ENCODE assay signal across 1 cellular context in the genomic region with DNA sequence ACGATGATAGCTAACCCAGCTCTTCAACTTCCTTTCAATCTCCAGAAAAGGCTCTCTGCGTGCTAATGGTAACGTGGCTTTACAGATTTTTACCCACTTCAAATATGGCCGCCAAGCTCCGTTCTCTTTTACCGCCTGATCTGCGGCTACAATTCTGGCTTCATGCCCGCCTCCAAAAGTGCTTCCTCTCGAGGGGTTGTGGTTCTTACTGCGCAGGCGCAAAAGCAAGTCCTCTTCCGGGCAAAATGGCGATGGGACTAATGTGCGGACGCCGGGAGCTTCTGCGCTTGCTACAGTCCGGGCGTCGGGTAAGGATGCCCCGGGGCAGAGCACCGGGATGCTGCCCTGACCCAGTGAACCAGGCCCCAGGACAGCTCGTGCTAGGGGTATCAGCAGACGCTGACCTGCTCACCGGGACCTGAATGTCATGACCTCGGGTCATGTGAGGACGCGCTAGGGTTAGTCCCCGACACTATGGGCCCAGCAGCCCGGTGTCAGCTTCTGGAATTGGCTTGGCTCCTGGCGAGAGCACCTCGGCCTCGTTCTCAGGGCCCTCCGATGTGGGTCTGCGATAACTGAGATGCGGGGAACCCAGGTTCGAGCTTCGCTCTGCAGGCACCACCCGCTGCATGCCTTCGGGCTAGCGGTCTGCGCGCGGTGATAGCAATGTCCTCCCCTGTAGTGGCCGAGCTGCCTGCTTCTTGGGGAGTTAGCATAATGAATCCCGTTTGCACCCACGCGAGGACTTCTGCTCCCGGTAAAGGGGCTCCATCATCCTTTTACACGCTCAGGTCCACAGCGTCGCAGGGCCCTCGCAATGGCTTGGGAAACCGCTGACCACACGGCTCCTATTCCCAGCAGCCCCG.
TF ChIP-seq lines count a peak whose summit lies in the region.

A gene (plus strand): TSS at position 232 of the 866 bp plus-strand sequence. CDS start 14 bp downstream, at position 246.

TF ChIP-seq in GM23338, 12 proteins besides CTCF, POLR2A, EP300 and RAD21 (continued from another document):
- TF ChIP-seq, protein P1, sequence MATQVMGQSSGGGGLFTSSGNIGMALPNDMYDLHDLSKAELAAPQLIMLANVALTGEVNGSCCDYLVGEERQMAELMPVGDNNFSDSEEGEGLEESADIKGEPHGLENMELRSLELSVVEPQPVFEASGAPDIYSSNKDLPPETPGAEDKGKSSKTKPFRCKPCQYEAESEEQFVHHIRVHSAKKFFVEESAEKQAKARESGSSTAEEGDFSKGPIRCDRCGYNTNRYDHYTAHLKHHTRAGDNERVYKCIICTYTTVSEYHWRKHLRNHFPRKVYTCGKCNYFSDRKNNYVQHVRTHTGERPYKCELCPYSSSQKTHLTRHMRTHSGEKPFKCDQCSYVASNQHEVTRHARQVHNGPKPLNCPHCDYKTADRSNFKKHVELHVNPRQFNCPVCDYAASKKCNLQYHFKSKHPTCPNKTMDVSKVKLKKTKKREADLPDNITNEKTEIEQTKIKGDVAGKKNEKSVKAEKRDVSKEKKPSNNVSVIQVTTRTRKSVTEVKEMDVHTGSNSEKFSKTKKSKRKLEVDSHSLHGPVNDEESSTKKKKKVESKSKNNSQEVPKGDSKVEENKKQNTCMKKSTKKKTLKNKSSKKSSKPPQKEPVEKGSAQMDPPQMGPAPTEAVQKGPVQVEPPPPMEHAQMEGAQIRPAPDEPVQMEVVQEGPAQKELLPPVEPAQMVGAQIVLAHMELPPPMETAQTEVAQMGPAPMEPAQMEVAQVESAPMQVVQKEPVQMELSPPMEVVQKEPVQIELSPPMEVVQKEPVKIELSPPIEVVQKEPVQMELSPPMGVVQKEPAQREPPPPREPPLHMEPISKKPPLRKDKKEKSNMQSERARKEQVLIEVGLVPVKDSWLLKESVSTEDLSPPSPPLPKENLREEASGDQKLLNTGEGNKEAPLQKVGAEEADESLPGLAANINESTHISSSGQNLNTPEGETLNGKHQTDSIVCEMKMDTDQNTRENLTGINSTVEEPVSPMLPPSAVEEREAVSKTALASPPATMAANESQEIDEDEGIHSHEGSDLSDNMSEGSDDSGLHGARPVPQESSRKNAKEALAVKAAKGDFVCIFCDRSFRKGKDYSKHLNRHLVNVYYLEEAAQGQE (IDR thresholded peaks at IDR 0.05; ENCODE audit: unreplicated experiment) = no peak
- TF ChIP-seq STAT1 (IDR thresholded peaks at IDR 0.05; ENCODE audit: unreplicated experiment) (no peak), ZNF114 (CRISPR knock-in tag; IDR thresholded peaks at IDR 0.05) (no peak), ZNF331 (CRISPR knock-in tag; IDR thresholded peaks at IDR 0.05; ENCODE audit: low read depth) (no peak), JUNB (IDR thresholded peaks at IDR 0.05; ENCODE audit: unreplicated experiment) (no peak), POLR2AphosphoS5 (IDR thresholded peaks at IDR 0.05; ENCODE audit: low read depth) (peak; percentile 64; the same call in 1 of the 2 replicates), CREB1 (CRISPR knock-in tag; IDR thresholded peaks at IDR 0.05; ENCODE audit: low read depth) (no peak)
- TF ChIP-seq, protein P2, sequence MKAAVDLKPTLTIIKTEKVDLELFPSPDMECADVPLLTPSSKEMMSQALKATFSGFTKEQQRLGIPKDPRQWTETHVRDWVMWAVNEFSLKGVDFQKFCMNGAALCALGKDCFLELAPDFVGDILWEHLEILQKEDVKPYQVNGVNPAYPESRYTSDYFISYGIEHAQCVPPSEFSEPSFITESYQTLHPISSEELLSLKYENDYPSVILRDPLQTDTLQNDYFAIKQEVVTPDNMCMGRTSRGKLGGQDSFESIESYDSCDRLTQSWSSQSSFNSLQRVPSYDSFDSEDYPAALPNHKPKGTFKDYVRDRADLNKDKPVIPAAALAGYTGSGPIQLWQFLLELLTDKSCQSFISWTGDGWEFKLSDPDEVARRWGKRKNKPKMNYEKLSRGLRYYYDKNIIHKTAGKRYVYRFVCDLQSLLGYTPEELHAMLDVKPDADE (IDR thresholded peaks at IDR 0.05) = peak; percentile 77
- TF ChIP-seq, protein P3, sequence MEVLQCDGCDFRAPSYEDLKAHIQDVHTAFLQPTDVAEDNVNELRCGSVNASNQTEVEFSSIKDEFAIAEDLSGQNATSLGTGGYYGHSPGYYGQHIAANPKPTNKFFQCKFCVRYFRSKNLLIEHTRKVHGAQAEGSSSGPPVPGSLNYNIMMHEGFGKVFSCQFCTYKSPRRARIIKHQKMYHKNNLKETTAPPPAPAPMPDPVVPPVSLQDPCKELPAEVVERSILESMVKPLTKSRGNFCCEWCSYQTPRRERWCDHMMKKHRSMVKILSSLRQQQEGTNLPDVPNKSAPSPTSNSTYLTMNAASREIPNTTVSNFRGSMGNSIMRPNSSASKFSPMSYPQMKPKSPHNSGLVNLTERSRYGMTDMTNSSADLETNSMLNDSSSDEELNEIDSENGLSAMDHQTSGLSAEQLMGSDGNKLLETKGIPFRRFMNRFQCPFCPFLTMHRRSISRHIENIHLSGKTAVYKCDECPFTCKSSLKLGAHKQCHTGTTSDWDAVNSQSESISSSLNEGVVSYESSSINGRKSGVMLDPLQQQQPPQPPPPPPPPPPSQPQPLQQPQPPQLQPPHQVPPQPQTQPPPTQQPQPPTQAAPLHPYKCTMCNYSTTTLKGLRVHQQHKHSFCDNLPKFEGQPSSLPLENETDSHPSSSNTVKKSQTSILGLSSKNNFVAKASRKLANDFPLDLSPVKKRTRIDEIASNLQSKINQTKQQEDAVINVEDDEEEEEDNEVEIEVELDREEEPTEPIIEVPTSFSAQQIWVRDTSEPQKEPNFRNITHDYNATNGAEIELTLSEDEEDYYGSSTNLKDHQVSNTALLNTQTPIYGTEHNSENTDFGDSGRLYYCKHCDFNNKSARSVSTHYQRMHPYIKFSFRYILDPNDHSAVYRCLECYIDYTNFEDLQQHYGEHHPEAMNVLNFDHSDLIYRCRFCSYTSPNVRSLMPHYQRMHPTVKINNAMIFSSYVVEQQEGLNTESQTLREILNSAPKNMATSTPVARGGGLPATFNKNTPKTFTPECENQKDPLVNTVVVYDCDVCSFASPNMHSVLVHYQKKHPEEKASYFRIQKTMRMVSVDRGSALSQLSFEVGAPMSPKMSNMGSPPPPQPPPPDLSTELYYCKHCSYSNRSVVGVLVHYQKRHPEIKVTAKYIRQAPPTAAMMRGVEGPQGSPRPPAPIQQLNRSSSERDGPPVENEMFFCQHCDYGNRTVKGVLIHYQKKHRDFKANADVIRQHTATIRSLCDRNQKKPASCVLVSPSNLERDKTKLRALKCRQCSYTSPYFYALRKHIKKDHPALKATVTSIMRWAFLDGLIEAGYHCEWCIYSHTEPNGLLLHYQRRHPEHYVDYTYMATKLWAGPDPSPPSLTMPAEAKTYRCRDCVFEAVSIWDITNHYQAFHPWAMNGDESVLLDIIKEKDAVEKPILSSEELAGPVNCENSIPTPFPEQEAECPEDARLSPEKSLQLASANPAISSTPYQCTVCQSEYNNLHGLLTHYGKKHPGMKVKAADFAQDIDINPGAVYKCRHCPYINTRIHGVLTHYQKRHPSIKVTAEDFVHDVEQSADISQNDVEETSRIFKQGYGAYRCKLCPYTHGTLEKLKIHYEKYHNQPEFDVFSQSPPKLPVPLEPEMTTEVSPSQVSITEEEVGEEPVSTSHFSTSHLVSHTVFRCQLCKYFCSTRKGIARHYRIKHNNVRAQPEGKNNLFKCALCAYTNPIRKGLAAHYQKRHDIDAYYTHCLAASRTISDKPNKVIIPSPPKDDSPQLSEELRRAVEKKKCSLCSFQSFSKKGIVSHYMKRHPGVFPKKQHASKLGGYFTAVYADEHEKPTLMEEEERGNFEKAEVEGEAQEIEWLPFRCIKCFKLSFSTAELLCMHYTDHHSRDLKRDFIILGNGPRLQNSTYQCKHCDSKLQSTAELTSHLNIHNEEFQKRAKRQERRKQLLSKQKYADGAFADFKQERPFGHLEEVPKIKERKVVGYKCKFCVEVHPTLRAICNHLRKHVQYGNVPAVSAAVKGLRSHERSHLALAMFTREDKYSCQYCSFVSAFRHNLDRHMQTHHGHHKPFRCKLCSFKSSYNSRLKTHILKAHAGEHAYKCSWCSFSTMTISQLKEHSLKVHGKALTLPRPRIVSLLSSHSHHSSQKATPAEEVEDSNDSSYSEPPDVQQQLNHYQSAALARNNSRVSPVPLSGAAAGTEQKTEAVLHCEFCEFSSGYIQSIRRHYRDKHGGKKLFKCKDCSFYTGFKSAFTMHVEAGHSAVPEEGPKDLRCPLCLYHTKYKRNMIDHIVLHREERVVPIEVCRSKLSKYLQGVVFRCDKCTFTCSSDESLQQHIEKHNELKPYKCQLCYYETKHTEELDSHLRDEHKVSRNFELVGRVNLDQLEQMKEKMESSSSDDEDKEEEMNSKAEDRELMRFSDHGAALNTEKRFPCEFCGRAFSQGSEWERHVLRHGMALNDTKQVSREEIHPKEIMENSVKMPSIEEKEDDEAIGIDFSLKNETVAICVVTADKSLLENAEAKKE (CRISPR knock-in tag; IDR thresholded peaks at IDR 0.05) = no peak
